In genomic region chr18:48538531-48539405, GRCh38 we compare ENCODE assay signal across 1 cellular context.
TF ChIP-seq lines count a peak whose summit lies in the region.

Gene CTIF (plus strand): TSS chr18:48539031. CDS start chr18:48619566, 80,535 bp downstream.

TF ChIP-seq in HepG2, 621 proteins besides CTCF, POLR2A, EP300 and RAD21 (continued from another document and continues in another):
- TF ChIP-seq ZNF598 (CRISPR knock-in tag; IDR thresholded peaks at IDR 0.05; ENCODE audit: borderline replicate concordance) (no peak; the same call in 1 of the 2 replicates), ZNF891 (CRISPR knock-in tag; IDR thresholded peaks at IDR 0.05) (no peak; the same call in 1 of the 2 replicates), ZNF615 (CRISPR knock-in tag; IDR thresholded peaks at IDR 0.05; ENCODE audit: borderline replicate concordance) (no peak), ARNT (IDR thresholded peaks at IDR 0.05) (no peak), KDM2A (CRISPR knock-in tag; IDR thresholded peaks at IDR 0.05; ENCODE audit: borderline replicate concordance, low read depth) (peak; percentile 20; the same call in 1 of the 2 replicates), RAD51 (IDR thresholded peaks at IDR 0.05; ENCODE audit: borderline replicate concordance) (0 out of 2 replicates have a peak, but pooled peaks have one; percentile 21), MIER2 (CRISPR knock-in tag; IDR thresholded peaks at IDR 0.05) (no peak), KLF13 (CRISPR knock-in tag; IDR thresholded peaks at IDR 0.05) (no peak), TRIM24 (CRISPR knock-in tag; IDR thresholded peaks at IDR 0.05) (no peak), NFIB (CRISPR knock-in tag; IDR thresholded peaks at IDR 0.05; ENCODE audit: borderline replicate concordance) (no peak), ELK4 (CRISPR knock-in tag; IDR thresholded peaks at IDR 0.05; ENCODE audit: borderline replicate concordance) (no peak), MTA1 (CRISPR knock-in tag; IDR thresholded peaks at IDR 0.05; ENCODE audit: borderline replicate concordance) (no peak), ZNF251 (CRISPR knock-in tag; IDR thresholded peaks at IDR 0.05) (no peak), ADNP (CRISPR knock-in tag; IDR thresholded peaks at IDR 0.05) (no peak), TOE1 (CRISPR knock-in tag; IDR thresholded peaks at IDR 0.05) (no peak), ZNF280D (CRISPR knock-in tag; IDR thresholded peaks at IDR 0.05) (no peak), GABPB1 (CRISPR knock-in tag; IDR thresholded peaks at IDR 0.05) (peak; percentile 89), ZNF83 (CRISPR knock-in tag; IDR thresholded peaks at IDR 0.05; ENCODE audit: borderline replicate concordance) (no peak), ZNF576 (CRISPR knock-in tag; IDR thresholded peaks at IDR 0.05) (no peak), SCMH1 (CRISPR knock-in tag; IDR thresholded peaks at IDR 0.05; ENCODE audit: borderline replicate concordance) (no peak), THYN1 (CRISPR knock-in tag; IDR thresholded peaks at IDR 0.05; ENCODE audit: borderline replicate concordance, low read depth) (no peak), ZBTB3 (CRISPR knock-in tag; IDR thresholded peaks at IDR 0.05; ENCODE audit: borderline replicate concordance, low read depth) (no peak), NFYB (CRISPR knock-in tag; IDR thresholded peaks at IDR 0.05) (peak; percentile 59), ZMAT5 (CRISPR knock-in tag; IDR thresholded peaks at IDR 0.05; ENCODE audit: borderline replicate concordance, low read depth) (no peak), NBN (conservative IDR thresholded peaks at IDR 0.05) (no peak), ZBTB10 (CRISPR knock-in tag; IDR thresholded peaks at IDR 0.05; ENCODE audit: borderline replicate concordance) (no peak), HCFC1 (IDR thresholded peaks at IDR 0.05; ENCODE audit: low read depth, low read length) (peak; percentile 91), ASH2L (IDR thresholded peaks at IDR 0.05; ENCODE audit: insufficient read length, low read depth, low read length) (peak; percentile 76), KMT2A (CRISPR knock-in tag; IDR thresholded peaks at IDR 0.05) (0 out of 2 replicates have a peak, but pooled peaks have one; percentile 38), PATZ1 (CRISPR knock-in tag; IDR thresholded peaks at IDR 0.05) (peak; percentile 84), RCOR2 (CRISPR knock-in tag; IDR thresholded peaks at IDR 0.05) (no peak), SAFB2 (CRISPR knock-in tag; IDR thresholded peaks at IDR 0.05; ENCODE audit: borderline replicate concordance, low read depth) (no peak), GZF1 (CRISPR knock-in tag; IDR thresholded peaks at IDR 0.05) (no peak), HDAC2 (CRISPR knock-in tag; IDR thresholded peaks at IDR 0.05) (no peak), ZNF343 (CRISPR knock-in tag; IDR thresholded peaks at IDR 0.05) (no peak), ZNF333 (CRISPR knock-in tag; IDR thresholded peaks at IDR 0.05; ENCODE audit: borderline replicate concordance) (no peak), ZNF788 (CRISPR knock-in tag; IDR thresholded peaks at IDR 0.05; ENCODE audit: borderline replicate concordance) (peak; percentile 40; the same call in 1 of the 2 replicates)
- TF ChIP-seq, protein P1, sequence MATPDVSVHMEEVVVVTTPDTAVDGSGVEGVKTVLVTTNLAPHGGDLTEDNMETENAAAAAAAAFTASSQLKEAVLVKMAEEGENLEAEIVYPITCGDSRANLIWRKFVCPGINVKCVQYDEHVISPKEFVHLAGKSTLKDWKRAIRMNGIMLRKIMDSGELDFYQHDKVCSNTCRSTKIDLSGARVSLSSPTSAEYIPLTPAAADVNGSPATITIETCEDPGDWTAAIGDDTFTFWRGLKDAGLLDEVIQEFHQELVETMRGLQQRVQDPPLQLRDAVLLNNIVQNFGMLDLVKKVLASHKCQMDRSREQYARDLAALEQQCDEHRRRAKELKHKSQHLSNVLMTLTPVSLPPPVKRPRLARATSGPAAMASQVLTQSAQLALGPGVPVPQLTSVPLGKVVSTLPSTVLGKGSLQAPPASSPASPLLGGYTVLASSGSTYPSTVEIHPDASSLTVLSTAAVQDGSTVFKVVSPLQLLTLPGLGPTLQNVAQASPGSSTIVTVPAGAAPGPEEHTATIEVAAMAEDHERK (CRISPR knock-in tag; IDR thresholded peaks at IDR 0.05; ENCODE audit: low read depth) = no peak
- TF ChIP-seq, protein P2, sequence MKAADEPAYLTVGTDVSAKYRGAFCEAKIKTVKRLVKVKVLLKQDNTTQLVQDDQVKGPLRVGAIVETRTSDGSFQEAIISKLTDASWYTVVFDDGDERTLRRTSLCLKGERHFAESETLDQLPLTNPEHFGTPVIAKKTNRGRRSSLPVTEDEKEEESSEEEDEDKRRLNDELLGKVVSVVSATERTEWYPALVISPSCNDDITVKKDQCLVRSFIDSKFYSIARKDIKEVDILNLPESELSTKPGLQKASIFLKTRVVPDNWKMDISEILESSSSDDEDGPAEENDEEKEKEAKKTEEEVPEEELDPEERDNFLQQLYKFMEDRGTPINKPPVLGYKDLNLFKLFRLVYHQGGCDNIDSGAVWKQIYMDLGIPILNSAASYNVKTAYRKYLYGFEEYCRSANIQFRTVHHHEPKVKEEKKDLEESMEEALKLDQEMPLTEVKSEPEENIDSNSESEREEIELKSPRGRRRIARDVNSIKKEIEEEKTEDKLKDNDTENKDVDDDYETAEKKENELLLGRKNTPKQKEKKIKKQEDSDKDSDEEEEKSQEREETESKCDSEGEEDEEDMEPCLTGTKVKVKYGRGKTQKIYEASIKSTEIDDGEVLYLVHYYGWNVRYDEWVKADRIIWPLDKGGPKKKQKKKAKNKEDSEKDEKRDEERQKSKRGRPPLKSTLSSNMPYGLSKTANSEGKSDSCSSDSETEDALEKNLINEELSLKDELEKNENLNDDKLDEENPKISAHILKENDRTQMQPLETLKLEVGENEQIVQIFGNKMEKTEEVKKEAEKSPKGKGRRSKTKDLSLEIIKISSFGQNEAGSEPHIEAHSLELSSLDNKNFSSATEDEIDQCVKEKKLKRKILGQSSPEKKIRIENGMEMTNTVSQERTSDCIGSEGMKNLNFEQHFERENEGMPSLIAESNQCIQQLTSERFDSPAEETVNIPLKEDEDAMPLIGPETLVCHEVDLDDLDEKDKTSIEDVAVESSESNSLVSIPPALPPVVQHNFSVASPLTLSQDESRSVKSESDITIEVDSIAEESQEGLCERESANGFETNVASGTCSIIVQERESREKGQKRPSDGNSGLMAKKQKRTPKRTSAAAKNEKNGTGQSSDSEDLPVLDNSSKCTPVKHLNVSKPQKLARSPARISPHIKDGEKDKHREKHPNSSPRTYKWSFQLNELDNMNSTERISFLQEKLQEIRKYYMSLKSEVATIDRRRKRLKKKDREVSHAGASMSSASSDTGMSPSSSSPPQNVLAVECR (CRISPR knock-in tag; IDR thresholded peaks at IDR 0.05; ENCODE audit: borderline replicate concordance) = peak; percentile 69; the same call in 1 of the 2 replicates
- TF ChIP-seq, protein P3, sequence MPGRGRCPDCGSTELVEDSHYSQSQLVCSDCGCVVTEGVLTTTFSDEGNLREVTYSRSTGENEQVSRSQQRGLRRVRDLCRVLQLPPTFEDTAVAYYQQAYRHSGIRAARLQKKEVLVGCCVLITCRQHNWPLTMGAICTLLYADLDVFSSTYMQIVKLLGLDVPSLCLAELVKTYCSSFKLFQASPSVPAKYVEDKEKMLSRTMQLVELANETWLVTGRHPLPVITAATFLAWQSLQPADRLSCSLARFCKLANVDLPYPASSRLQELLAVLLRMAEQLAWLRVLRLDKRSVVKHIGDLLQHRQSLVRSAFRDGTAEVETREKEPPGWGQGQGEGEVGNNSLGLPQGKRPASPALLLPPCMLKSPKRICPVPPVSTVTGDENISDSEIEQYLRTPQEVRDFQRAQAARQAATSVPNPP (CRISPR knock-in tag; IDR thresholded peaks at IDR 0.05) = 0 out of 2 replicates have a peak, but pooled peaks have one; percentile 27
- TF ChIP-seq, protein P4, sequence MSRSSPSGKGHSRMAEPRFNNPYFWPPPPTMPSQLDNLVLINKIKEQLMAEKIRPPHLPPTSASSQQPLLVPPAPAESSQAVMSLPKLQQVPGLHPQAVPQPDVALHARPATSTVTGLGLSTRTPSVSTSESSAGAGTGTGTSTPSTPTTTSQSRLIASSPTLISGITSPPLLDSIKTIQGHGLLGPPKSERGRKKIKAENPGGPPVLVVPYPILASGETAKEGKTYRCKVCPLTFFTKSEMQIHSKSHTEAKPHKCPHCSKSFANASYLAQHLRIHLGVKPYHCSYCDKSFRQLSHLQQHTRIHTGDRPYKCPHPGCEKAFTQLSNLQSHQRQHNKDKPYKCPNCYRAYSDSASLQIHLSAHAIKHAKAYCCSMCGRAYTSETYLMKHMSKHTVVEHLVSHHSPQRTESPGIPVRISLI (CRISPR knock-in tag; IDR thresholded peaks at IDR 0.05; ENCODE audit: borderline replicate concordance) = peak; percentile 72
- TF ChIP-seq, protein P5, sequence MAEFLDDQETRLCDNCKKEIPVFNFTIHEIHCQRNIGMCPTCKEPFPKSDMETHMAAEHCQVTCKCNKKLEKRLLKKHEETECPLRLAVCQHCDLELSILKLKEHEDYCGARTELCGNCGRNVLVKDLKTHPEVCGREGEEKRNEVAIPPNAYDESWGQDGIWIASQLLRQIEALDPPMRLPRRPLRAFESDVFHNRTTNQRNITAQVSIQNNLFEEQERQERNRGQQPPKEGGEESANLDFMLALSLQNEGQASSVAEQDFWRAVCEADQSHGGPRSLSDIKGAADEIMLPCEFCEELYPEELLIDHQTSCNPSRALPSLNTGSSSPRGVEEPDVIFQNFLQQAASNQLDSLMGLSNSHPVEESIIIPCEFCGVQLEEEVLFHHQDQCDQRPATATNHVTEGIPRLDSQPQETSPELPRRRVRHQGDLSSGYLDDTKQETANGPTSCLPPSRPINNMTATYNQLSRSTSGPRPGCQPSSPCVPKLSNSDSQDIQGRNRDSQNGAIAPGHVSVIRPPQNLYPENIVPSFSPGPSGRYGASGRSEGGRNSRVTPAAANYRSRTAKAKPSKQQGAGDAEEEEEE (CRISPR knock-in tag; IDR thresholded peaks at IDR 0.05; ENCODE audit: borderline replicate concordance) = no peak
